In genomic region chr6:118571121-118571520, GRCh38 we compare ENCODE assay signal across 28 cellular contexts. TPM values are rescaled to one million over a fixed set of nuclear protein-coding genes. Genes with fewer than 3 reads are reported as not detected.
A peak's percentile ranks its signal among the peaks of the same experiment; 100 is the strongest.
DNase-seq lines count a peak whose midpoint lies in the region; ATAC-seq, FAIRE-seq and TF ChIP-seq lines count a peak whose summit lies in the region.
"Had no signal": no experiment of that assay in that cellular context is flagged by ENCODE, and none has a peak within 500 bp of the region (broad histone marks: within the 10 kb centered on the region; RNA-seq: fewer than 3 reads in every experiment).

No MANE protein-coding gene starts in this region.

- peak overlapping the region; percentile 3 for H3K27ac Mint-ChIP-seq in CD4-positive, alpha-beta T cell
- no peak overlapping the region for H3K27ac Mint-ChIP-seq in astrocyte (ENCODE audit: unreplicated experiment)

- TF ChIP-seq POLR2A in GM12891 (IDR thresholded peaks at IDR 0.05; ENCODE audit: low read depth, low read length): no peak

- H4K20me1 ChIP-seq in astrocyte (ENCODE audit: insufficient read depth, low read length) (peaks cover 19% of the 10 kb centered on the region), mammary epithelial cell (ENCODE audit: insufficient read depth, low read length) (no peaks in the 10 kb centered on the region)

- ATAC-seq in CD4-positive, alpha-beta T cell (ENCODE audit: poor library complexity): no peak
- no peak for ATAC-seq in psoas muscle
- ATAC-seq: A549, HCT116, HepG2, PC-3 had no signal

- no peak for DNase-seq in CD4-positive, alpha-beta T cell
- no peak for DNase-seq in GM12891 (ENCODE audit: insufficient read length, low spot score)
- no peak for DNase-seq in astrocyte (ENCODE audit: low read depth)
- no peak for DNase-seq in psoas muscle
- no peak for DNase-seq in mammary epithelial cell
- no peak for DNase-seq in GM19240 (ENCODE audit: insufficient read length, low spot score)
- DNase-seq in effector CD8-positive, alpha-beta T cell (lab: John Stamatoyannopoulos, UW): no peak
- DNase-seq: AML-193; CD8-positive, alpha-beta memory T cell; DMS79 treated with DMSO at 0.1 percent for 48 hours; GF-D8; Karpas-422; NCI-H1092 treated with DMSO at 0.1 percent for 48 hours; NCI-H1436 treated with DMSO at 0.1 percent for 48 hours; NCI-H187 treated with DMSO at 0.1 percent for 48 hours; NCI-H2107; NCI-H446 treated with DMSO at 0.1 percent for 48 hours; NCI-H526; NK-92 treated with Interleukin-12 subunit alpha and Interleukin-12 subunit beta, amount 100 ng/mL, for 24 hours; PC-3; SK-N-SH; SW 1271 had no signal

- POLR2A ChIA-PET in CD4-positive, alpha-beta T cell (lab: Charles Lee): no interaction called here

- peaks cover 38% of the 10 kb centered on the region for H3K36me3 Mint-ChIP-seq in CD4-positive, alpha-beta T cell (ENCODE audit: low read depth)
- H3K36me3 Mint-ChIP-seq in astrocyte (ENCODE audit: low read depth, unreplicated experiment): peaks cover 13% of the 10 kb centered on the region

- H3K4me2 ChIP-seq in astrocyte (ENCODE audit: low read length) (no peak overlapping the region), mammary epithelial cell (ENCODE audit: insufficient read depth, low read depth, low read length) (no peak overlapping the region)
- H3K4me2 ChIP-seq: A549; BLaER1 treated with 17β-estradiol and CSF1 and Interleukin-3, amounts not matched to agents 10 nM and 100 nM; SK-N-SH had no signal

- in situ Hi-C loops in mammary epithelial cell (cut with MboI; ENCODE audit: low sequenced_read_pairs in 2 of 2): no loop called here

- WGBS in psoas muscle, 3 donors: 91 to 96% (median 92%) methylated on average over 2 of the region's 2 CpGs
- 96% methylated on average over 2 of the region's 2 CpGs for WGBS in mammary epithelial cell (ENCODE audit: low coverage, missing lambda C conversion rate)

- peaks cover 63% of the 10 kb centered on the region for H3K79me2 ChIP-seq in astrocyte (ENCODE audit: insufficient read depth, low read length)
- H3K79me2 ChIP-seq in mammary epithelial cell (ENCODE audit: insufficient read depth, low read length): peaks cover 55% of the 10 kb centered on the region

- H3K4me3 Mint-ChIP-seq in CD4-positive, alpha-beta T cell: no peak overlapping the region
- H3K4me3 Mint-ChIP-seq in astrocyte (ENCODE audit: unreplicated experiment): peak overlapping the region; percentile 8
- H3K4me3 Mint-ChIP-seq: CD8-positive, alpha-beta memory T cell had no signal

- H3K36me3 ChIP-seq in astrocyte (ENCODE audit: insufficient read depth, low read length) (peaks cover 6% of the 10 kb centered on the region), psoas muscle (ENCODE audit: insufficient read depth in 1 of 2, low read depth in 1 of 2) (peaks cover 4 to 9% of the 10 kb centered on the region in 2 donors), mammary epithelial cell (ENCODE audit: insufficient read depth, low read length) (no peaks in the 10 kb centered on the region)

- H3K4me1 Mint-ChIP-seq in CD4-positive, alpha-beta T cell (ENCODE audit: low read depth): peaks cover 35% of the 10 kb centered on the region
- H3K4me1 Mint-ChIP-seq in astrocyte (ENCODE audit: low read depth, unreplicated experiment): no peaks in the 10 kb centered on the region

- H3K27me3 Mint-ChIP-seq in CD4-positive, alpha-beta T cell: no peaks in the 10 kb centered on the region
- H3K27me3 Mint-ChIP-seq in astrocyte (ENCODE audit: low read depth, unreplicated experiment): no peaks in the 10 kb centered on the region

- intact Hi-C loops in CD4-positive, alpha-beta T cell (cut with DNase I, micrococcal nuclease): no loop called here
- intact Hi-C loops in psoas muscle (cut with DNase I) (no loop called here), mammary epithelial cell (cut with micrococcal nuclease) (no loop called here)

- CTCF ChIA-PET in CD4-positive, alpha-beta T cell (lab: Charles Lee): no interaction called here
- CTCF ChIA-PET in mammary epithelial cell (lab: Charles Lee; ENCODE audit: low non-redundant PET): no interaction called here

- no peak overlapping the region for H3K27ac ChIP-seq in CD4-positive, alpha-beta T cell (ENCODE audit: low read depth, low read length)
- H3K27ac ChIP-seq in astrocyte (ENCODE audit: low read depth, low read length): no peak overlapping the region
- peak overlapping the region; percentile 43 for H3K27ac ChIP-seq in psoas muscle
- no peak overlapping the region for H3K27ac ChIP-seq in mammary epithelial cell (ENCODE audit: insufficient read depth, low read depth, low read length)
- H3K27ac ChIP-seq: A549; BLaER1 treated with 17β-estradiol and CSF1 and Interleukin-3, amounts not matched to agents 10 nM and 100 nM had no signal

- no peaks in the 10 kb centered on the region for H3K27me3 ChIP-seq in CD4-positive, alpha-beta T cell (ENCODE audit: control insufficient read depth, insufficient read depth, low read length)
- H3K27me3 ChIP-seq in astrocyte (ENCODE audit: insufficient read depth, low read length): no peaks in the 10 kb centered on the region
- no peaks in the 10 kb centered on the region for H3K27me3 ChIP-seq in psoas muscle (ENCODE audit: insufficient read depth in 3 of 3, low read length in 2 of 3)
- H3K27me3 ChIP-seq in mammary epithelial cell (ENCODE audit: insufficient read depth, low read length): no peaks in the 10 kb centered on the region
- H3K27me3 ChIP-seq: BLaER1 treated with 17β-estradiol and CSF1 and Interleukin-3, amounts not matched to agents 10 nM and 100 nM had no signal

- dilution Hi-C loops in mammary epithelial cell (cut with HindIII; ENCODE audit: low sequenced_read_pairs): no loop called here

- BruUV-seq in mammary epithelial cell (replicated peaks; lab: Mats Ljungman, UMichigan): no TSS peak

- H3K4me1 ChIP-seq in astrocyte (ENCODE audit: insufficient read depth, low read length): no peaks in the 10 kb centered on the region
- H3K4me1 ChIP-seq in psoas muscle: peaks cover 30% of the 10 kb centered on the region
- H3K4me1 ChIP-seq in mammary epithelial cell (ENCODE audit: insufficient read depth, low read length): peaks cover 4% of the 10 kb centered on the region
- H3K4me1 ChIP-seq: A549; BLaER1 treated with 17β-estradiol and CSF1 and Interleukin-3, amounts not matched to agents 10 nM and 100 nM had no signal

- H2AFZ ChIP-seq in astrocyte (ENCODE audit: low read depth, low read length) (no peak overlapping the region), mammary epithelial cell (ENCODE audit: low read depth, low read length) (no peak overlapping the region)

- TF ChIP-seq CTCF in CD4-positive, alpha-beta T cell (IDR thresholded peaks at IDR 0.05): no peak
- TF ChIP-seq CTCF in astrocyte (IDR thresholded peaks at IDR 0.05; ENCODE audit: insufficient read depth, low read depth, low read length) (no peak), psoas muscle (IDR thresholded peaks at IDR 0.05) (no peak), mammary epithelial cell (conservative IDR thresholded peaks at IDR 0.05 in 1 of 2, IDR thresholded peaks at IDR 0.05 in 1 of 2; ENCODE audit: extremely low read depth in 1 of 2, insufficient read depth in 1 of 2, low read depth in 1 of 2, low read length in 2 of 2) (no peak)

- H3K9me3 Mint-ChIP-seq in CD4-positive, alpha-beta T cell: peaks cover 9% of the 10 kb centered on the region
- peaks cover 17% of the 10 kb centered on the region for H3K9me3 Mint-ChIP-seq in astrocyte (ENCODE audit: unreplicated experiment)

- H3K9ac ChIP-seq in astrocyte (ENCODE audit: low read length) (no peak overlapping the region), mammary epithelial cell (ENCODE audit: insufficient read depth, low read length) (no peak overlapping the region)
- H3K9ac ChIP-seq: BLaER1 treated with 17β-estradiol and CSF1 and Interleukin-3, amounts not matched to agents 10 nM and 100 nM; SK-N-SH had no signal

- no peak overlapping the region for H3K4me3 ChIP-seq in astrocyte (ENCODE audit: insufficient read depth, low read depth, low read length)
- no peak overlapping the region for H3K4me3 ChIP-seq in psoas muscle
- H3K4me3 ChIP-seq in mammary epithelial cell (replicated peaks in 1 of 3; ENCODE audit: insufficient read depth in 1 of 3, low read depth in 2 of 3, low read length in 3 of 3): no peak overlapping the region
- H3K4me3 ChIP-seq: A549; BLaER1 treated with 17β-estradiol and CSF1 and Interleukin-3, amounts not matched to agents 10 nM and 100 nM had no signal

- FAIRE-seq in GM12891 (lab: Jason Lieb, UNC): peak; percentile 50
- no peak for FAIRE-seq in astrocyte (lab: Jason Lieb, UNC)
- FAIRE-seq: A549, GM18507, HepG2 had no signal

- H3K9me3 ChIP-seq in CD4-positive, alpha-beta T cell (ENCODE audit: control insufficient read depth, low read length): peaks cover 25% of the 10 kb centered on the region
- H3K9me3 ChIP-seq in astrocyte (ENCODE audit: insufficient read depth, low read depth, low read length) (peaks cover 13% of the 10 kb centered on the region), psoas muscle (peaks cover 24% of the 10 kb centered on the region), mammary epithelial cell (replicated peaks; ENCODE audit: insufficient read depth, low read length) (peaks cover 18% of the 10 kb centered on the region)

TF ChIP-seq in GM12891, 5 proteins besides CTCF, POLR2A, EP300 and RAD21:
- TF ChIP-seq TAF1 (IDR thresholded peaks at IDR 0.05; ENCODE audit: low read depth, low read length) (no peak), PAX5 (IDR thresholded peaks at IDR 0.05; ENCODE audit: insufficient read depth, low read length, severe bottlenecking) (no peak), SPI1 (IDR thresholded peaks at IDR 0.05; ENCODE audit: low read depth, low read length) (no peak), POU2F2 (IDR thresholded peaks at IDR 0.05; ENCODE audit: low read depth, low read length) (no peak), POLR2AphosphoS5 (IDR thresholded peaks at IDR 0.05; ENCODE audit: low read depth, low read length) (no peak)

RNA-seq across cellular contexts. Expression of gene PLN, which starts 23.0 kb away (rescaled TPM):
- not detected for total RNA-seq in CD4-positive, alpha-beta T cell
- not detected for polyA plus RNA-seq in GM12891 (2012; ENCODE audit: low read depth, missing spikeins)
- total RNA-seq in astrocyte (0.43 TPM in 1 of 2 replicates, not detected in the other), psoas muscle (100 to 1,000 TPM; 158 to 239 (median 211) TPM), mammary epithelial cell (not detected)
- polyA plus RNA-seq in psoas muscle (100 to 1,000 TPM in 2 of 3 donors, 10 to 100 TPM in 1; 72.7 to 214 (median 115) TPM), mammary epithelial cell (not detected)
- polyA minus RNA-seq in mammary epithelial cell: not detected
- total RNA-seq: CD8-positive, alpha-beta memory T cell; HepG2; HT1080; PC-3 had no signal
- polyA plus RNA-seq: A549, HepG2, SK-N-SH had no signal

Comparison
In these comparisons a context has a peak if more than half of its experiments do, and no peak if none do; other contexts are left out.
1. RNA of gene PLN, which starts 23.0 kb away (total RNA-seq): 158 to 239 TPM in psoas muscle; 0.43 TPM in astrocyte, not detected in CD4-positive, alpha-beta T cell and not detected in mammary epithelial cell; every median in the first group is over 100 times any median in the second.